ENCODE assay signal across 1 cellular context in the genomic region with DNA sequence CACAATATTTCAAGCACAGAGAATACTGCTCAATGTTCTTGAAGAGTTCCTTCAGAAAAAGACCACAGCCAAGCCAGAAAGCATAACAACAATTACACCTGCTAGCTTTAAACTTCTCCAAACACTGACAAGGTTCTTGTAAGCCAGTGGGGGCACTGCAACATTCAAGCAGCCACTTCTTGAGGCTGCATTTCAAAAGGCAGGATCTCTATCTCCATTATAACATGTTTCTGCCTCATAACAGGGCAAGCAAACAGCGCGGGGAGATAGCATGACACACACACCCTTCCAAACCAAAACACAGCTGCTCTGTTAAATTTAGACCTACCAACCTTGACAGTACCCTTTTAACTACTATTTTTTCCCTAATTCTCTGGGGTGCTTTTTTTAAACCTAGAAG.
A peak's percentile ranks its signal among the peaks of the same experiment; 100 is the strongest.
TF ChIP-seq lines count a peak whose summit lies in the region.

No MANE protein-coding gene starts in this region.

TF ChIP-seq in K562, 482 proteins besides CTCF, POLR2A, EP300 and RAD21:
- TF ChIP-seq CBX3 (IDR thresholded peaks at IDR 0.05; ENCODE audit: borderline replicate concordance in 1 of 2, low read length in 2 of 2) (peak in 1 of 2 experiments; percentile 41; a peak in 1 of 3 replicates), MAZ (CRISPR knock-in tag; conservative IDR thresholded peaks at IDR 0.05 in 1 of 2, IDR thresholded peaks at IDR 0.05 in 1 of 2) (peak in 1 of 2 experiments; percentile 20; a peak in 1 of 4 replicates), CBFA2T3 (IDR thresholded peaks at IDR 0.05) (peak; percentile 57), ZBTB2 (IDR thresholded peaks at IDR 0.05) (no peak), SMC3 (conservative IDR thresholded peaks at IDR 0.05; ENCODE audit: insufficient read depth, low read depth, low read length) (0 out of 2 replicates have a peak, but pooled peaks have one; percentile 17), PRDM10 (IDR thresholded peaks at IDR 0.05; ENCODE audit: partially characterized antibody) (peak; percentile 43), POLR2AphosphoS5 (IDR thresholded peaks at IDR 0.05; ENCODE audit: control insufficient read depth, insufficient read depth, low read depth, low read length) (0 out of 2 replicates have a peak, but pooled peaks have one; percentile 37), TEAD1 (CRISPR knock-in tag; IDR thresholded peaks at IDR 0.05) (peak in 1 of 2 experiments; percentile 42; a peak in 1 of 4 replicates), DPF2 (IDR thresholded peaks at IDR 0.05) (peak; percentile 34; the same call in 1 of the 2 replicates), CBFA2T2 (conservative IDR thresholded peaks at IDR 0.05) (peak; percentile 18; the same call in 1 of the 2 replicates), TAL1 (IDR thresholded peaks at IDR 0.05) (peak; percentile 31; the same call in 1 of the 2 replicates), FOSL1 (tag; conservative IDR thresholded peaks at IDR 0.05) (0 out of 2 replicates have a peak, but pooled peaks have one; percentile 17), ZNF140 (CRISPR knock-in tag; IDR thresholded peaks at IDR 0.05) (no peak), SMARCA4 (IDR thresholded peaks at IDR 0.05) (peak; percentile 22; the same call in 1 of the 2 replicates), NR2C2 (CRISPR knock-in tag; IDR thresholded peaks at IDR 0.05) (no peak), NR2C2 (tag; IDR thresholded peaks at IDR 0.05) (no peak), CREM (IDR thresholded peaks at IDR 0.05; ENCODE audit: low read depth) (peak; percentile 43), DEAF1 (CRISPR knock-in tag; IDR thresholded peaks at IDR 0.05) (no peak), ARID1B (IDR thresholded peaks at IDR 0.05) (peak; percentile 21; the same call in 1 of the 2 replicates), FOXK2 (conservative IDR thresholded peaks at IDR 0.05 in 1 of 2, IDR thresholded peaks at IDR 0.05 in 1 of 2; ENCODE audit: low read depth in 2 of 2) (peak; percentile 59 to 78; a peak in 3 of 4 replicates), MNT (conservative IDR thresholded peaks at IDR 0.05) (peak in 1 of 2 experiments; percentile 47; a peak in 1 of 4 replicates), MTF1 (CRISPR knock-in tag; IDR thresholded peaks at IDR 0.05; ENCODE audit: borderline replicate concordance) (no peak), TEAD4 (IDR thresholded peaks at IDR 0.05; ENCODE audit: low read length) (peak; percentile 54), TEAD4 (CRISPR knock-in tag; IDR thresholded peaks at IDR 0.05; ENCODE audit: borderline replicate concordance) (no peak), DMBX1 (CRISPR knock-in tag; IDR thresholded peaks at IDR 0.05; ENCODE audit: borderline replicate concordance) (no peak), TCF3 (CRISPR knock-in tag; IDR thresholded peaks at IDR 0.05) (peak; percentile 45; the same call in 1 of the 2 replicates), GATA2 (CRISPR knock-in tag; IDR thresholded peaks at IDR 0.05) (peak; percentile 40; the same call in 1 of the 2 replicates), ZNF589 (CRISPR knock-in tag; IDR thresholded peaks at IDR 0.05; ENCODE audit: low read depth) (no peak), UBTF (IDR thresholded peaks at IDR 0.05; ENCODE audit: borderline replicate concordance in 1 of 2, low read depth in 2 of 2, low read length in 2 of 2) (0 out of 4 replicates have a peak, but pooled peaks of 1 of the 2 experiments have one; percentile 11)
- TF ChIP-seq, protein P1, sequence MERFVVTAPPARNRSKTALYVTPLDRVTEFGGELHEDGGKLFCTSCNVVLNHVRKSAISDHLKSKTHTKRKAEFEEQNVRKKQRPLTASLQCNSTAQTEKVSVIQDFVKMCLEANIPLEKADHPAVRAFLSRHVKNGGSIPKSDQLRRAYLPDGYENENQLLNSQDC (CRISPR knock-in tag; IDR thresholded peaks at IDR 0.05): no peak
- TF ChIP-seq, protein P2, sequence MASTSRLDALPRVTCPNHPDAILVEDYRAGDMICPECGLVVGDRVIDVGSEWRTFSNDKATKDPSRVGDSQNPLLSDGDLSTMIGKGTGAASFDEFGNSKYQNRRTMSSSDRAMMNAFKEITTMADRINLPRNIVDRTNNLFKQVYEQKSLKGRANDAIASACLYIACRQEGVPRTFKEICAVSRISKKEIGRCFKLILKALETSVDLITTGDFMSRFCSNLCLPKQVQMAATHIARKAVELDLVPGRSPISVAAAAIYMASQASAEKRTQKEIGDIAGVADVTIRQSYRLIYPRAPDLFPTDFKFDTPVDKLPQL (IDR thresholded peaks at IDR 0.05; ENCODE audit: extremely low read depth, insufficient read length): no peak
- TF ChIP-seq, protein P3, sequence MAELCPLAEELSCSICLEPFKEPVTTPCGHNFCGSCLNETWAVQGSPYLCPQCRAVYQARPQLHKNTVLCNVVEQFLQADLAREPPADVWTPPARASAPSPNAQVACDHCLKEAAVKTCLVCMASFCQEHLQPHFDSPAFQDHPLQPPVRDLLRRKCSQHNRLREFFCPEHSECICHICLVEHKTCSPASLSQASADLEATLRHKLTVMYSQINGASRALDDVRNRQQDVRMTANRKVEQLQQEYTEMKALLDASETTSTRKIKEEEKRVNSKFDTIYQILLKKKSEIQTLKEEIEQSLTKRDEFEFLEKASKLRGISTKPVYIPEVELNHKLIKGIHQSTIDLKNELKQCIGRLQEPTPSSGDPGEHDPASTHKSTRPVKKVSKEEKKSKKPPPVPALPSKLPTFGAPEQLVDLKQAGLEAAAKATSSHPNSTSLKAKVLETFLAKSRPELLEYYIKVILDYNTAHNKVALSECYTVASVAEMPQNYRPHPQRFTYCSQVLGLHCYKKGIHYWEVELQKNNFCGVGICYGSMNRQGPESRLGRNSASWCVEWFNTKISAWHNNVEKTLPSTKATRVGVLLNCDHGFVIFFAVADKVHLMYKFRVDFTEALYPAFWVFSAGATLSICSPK (IDR thresholded peaks at IDR 0.05; ENCODE audit: borderline replicate concordance): no peak
- TF ChIP-seq, protein P4, sequence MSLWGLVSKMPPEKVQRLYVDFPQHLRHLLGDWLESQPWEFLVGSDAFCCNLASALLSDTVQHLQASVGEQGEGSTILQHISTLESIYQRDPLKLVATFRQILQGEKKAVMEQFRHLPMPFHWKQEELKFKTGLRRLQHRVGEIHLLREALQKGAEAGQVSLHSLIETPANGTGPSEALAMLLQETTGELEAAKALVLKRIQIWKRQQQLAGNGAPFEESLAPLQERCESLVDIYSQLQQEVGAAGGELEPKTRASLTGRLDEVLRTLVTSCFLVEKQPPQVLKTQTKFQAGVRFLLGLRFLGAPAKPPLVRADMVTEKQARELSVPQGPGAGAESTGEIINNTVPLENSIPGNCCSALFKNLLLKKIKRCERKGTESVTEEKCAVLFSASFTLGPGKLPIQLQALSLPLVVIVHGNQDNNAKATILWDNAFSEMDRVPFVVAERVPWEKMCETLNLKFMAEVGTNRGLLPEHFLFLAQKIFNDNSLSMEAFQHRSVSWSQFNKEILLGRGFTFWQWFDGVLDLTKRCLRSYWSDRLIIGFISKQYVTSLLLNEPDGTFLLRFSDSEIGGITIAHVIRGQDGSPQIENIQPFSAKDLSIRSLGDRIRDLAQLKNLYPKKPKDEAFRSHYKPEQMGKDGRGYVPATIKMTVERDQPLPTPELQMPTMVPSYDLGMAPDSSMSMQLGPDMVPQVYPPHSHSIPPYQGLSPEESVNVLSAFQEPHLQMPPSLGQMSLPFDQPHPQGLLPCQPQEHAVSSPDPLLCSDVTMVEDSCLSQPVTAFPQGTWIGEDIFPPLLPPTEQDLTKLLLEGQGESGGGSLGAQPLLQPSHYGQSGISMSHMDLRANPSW (CRISPR knock-in tag; IDR thresholded peaks at IDR 0.05): no peak
